Comparison of ENCODE assay signal across 12 cellular contexts in genomic region chr1:13754510-13755103, GRCh38. TPM values are rescaled to one million over a fixed set of nuclear protein-coding genes. Genes with fewer than 3 reads are reported as not detected.
DNase-seq lines count a peak whose midpoint lies in the region; ATAC-seq and TF ChIP-seq lines count a peak whose summit lies in the region.
"Had no signal": no experiment of that assay in that cellular context is flagged by ENCODE, and none has a peak within 500 bp of the region (broad histone marks: within the 10 kb centered on the region; RNA-seq: fewer than 3 reads in every experiment).

No MANE protein-coding gene starts in this region.

- H3K9me3 ChIP-seq in CD8-positive, alpha-beta memory T cell (ENCODE audit: low read length) = no peaks in the 10 kb centered on the region
- H3K9me3 ChIP-seq in esophagus muscularis mucosa (no peaks in the 10 kb centered on the region), trophoblast cell (ENCODE audit: insufficient read depth, low read depth, low read length) (no peaks in the 10 kb centered on the region)
- H3K9me3 ChIP-seq in effector memory CD4-positive, alpha-beta T cell (ENCODE audit: control insufficient read depth, low read length) = no peaks in the 10 kb centered on the region
- H3K9me3 ChIP-seq: ovary had no signal

- H3K14ac ChIP-seq in trophoblast cell (ENCODE audit: low read length) = no peak overlapping the region

- peaks cover 80 to 94% (median 91%) of the 10 kb centered on the region in 3 donors for H3K4me1 Mint-ChIP-seq in CD8-positive, alpha-beta memory T cell

- H4K91ac ChIP-seq in trophoblast cell (ENCODE audit: low read depth, low read length) = no peak overlapping the region

- 80% methylated on average over 6 of the region's 6 CpGs for WGBS in esophagus muscularis mucosa
- no CpG with 5 or more reads among the region's 6 CpGs for WGBS in trophoblast cell (ENCODE audit: extremely low coverage, insufficient coverage, insufficient read length)

- TF ChIP-seq CTCF in esophagus muscularis mucosa (IDR thresholded peaks at IDR 0.05) = no peak

- no peaks in the 10 kb centered on the region for H3K9me3 Mint-ChIP-seq in CD8-positive, alpha-beta memory T cell
- H3K9me3 Mint-ChIP-seq: stimulated activated naive CD8-positive, alpha-beta T cell treated with anti-CD3 and anti-CD28 coated beads, Interleukin-15, Interleukin-2, amounts not matched to agents 100 ng/mL and 50 ng/mL, for 24 hours had no signal

- H3K79me1 ChIP-seq in trophoblast cell (ENCODE audit: low read length) = peaks cover 5% of the 10 kb centered on the region

- H2AFZ ChIP-seq in trophoblast cell (ENCODE audit: insufficient read depth, low read length, poor library complexity) = no peak overlapping the region

- no peak for TF ChIP-seq POLR2A in esophagus muscularis mucosa (IDR thresholded peaks at IDR 0.05; ENCODE audit: low read depth)
- TF ChIP-seq POLR2A in erythroblast (IDR thresholded peaks at IDR 0.05; ENCODE audit: low read length) = no peak

- peak overlapping the region; percentile 99 for H3K4ac ChIP-seq in trophoblast cell (ENCODE audit: low read depth, low read length)

- TF ChIP-seq EP300 in esophagus muscularis mucosa (IDR thresholded peaks at IDR 0.05) = no peak

- no peaks in the 10 kb centered on the region for H3K27me3 ChIP-seq in CD8-positive, alpha-beta memory T cell (ENCODE audit: insufficient read depth, low read length, poor library complexity, severe bottlenecking)
- no peaks in the 10 kb centered on the region for H3K27me3 ChIP-seq in esophagus muscularis mucosa
- H3K27me3 ChIP-seq in trophoblast cell (ENCODE audit: insufficient read depth, low read length) = no peaks in the 10 kb centered on the region
- H3K27me3 ChIP-seq in effector memory CD4-positive, alpha-beta T cell (replicated peaks; ENCODE audit: control insufficient read depth, insufficient read depth, low read length, poor library complexity, severe bottlenecking) = no peaks in the 10 kb centered on the region
- H3K27me3 ChIP-seq: ovary had no signal

- no peaks in the 10 kb centered on the region for H3K36me3 ChIP-seq in CD8-positive, alpha-beta memory T cell (ENCODE audit: insufficient read depth, low read length)
- H3K36me3 ChIP-seq in esophagus muscularis mucosa (no peaks in the 10 kb centered on the region), trophoblast cell (ENCODE audit: control insufficient read depth in 1 of 2, insufficient read depth in 2 of 2, low read length in 2 of 2) (peaks cover 5% of the 10 kb centered on the region in 2 experiments)
- no peaks in the 10 kb centered on the region for H3K36me3 ChIP-seq in effector memory CD4-positive, alpha-beta T cell (ENCODE audit: control insufficient read depth, insufficient read depth, low read length)
- H3K36me3 ChIP-seq: ovary had no signal

- no peak overlapping the region for H3K4me2 ChIP-seq in trophoblast cell (ENCODE audit: low read length)

- peaks cover 18% of the 10 kb centered on the region for H3K79me2 ChIP-seq in trophoblast cell (ENCODE audit: control insufficient read depth, insufficient read depth, low read length, poor library complexity)

- no peak for ATAC-seq in GM18520 (IDR thresholded peaks at IDR 0.05; ENCODE audit: unreplicated experiment)

- H3K36me3 Mint-ChIP-seq in CD8-positive, alpha-beta memory T cell = peaks cover 0 to 53% (median 5%) of the 10 kb centered on the region in 3 donors

- CTCF ChIA-PET in CD8-positive, alpha-beta memory T cell (lab: Charles Lee) = no interaction called here

- H3K27ac ChIP-seq in CD8-positive, alpha-beta memory T cell (ENCODE audit: low read depth, low read length) = no peak overlapping the region
- no peak overlapping the region for H3K27ac ChIP-seq in esophagus muscularis mucosa (replicated peaks in 1 of 4)
- no peak overlapping the region for H3K27ac ChIP-seq in trophoblast cell (ENCODE audit: low read depth, low read length)
- no peak overlapping the region for H3K27ac ChIP-seq in effector memory CD4-positive, alpha-beta T cell (ENCODE audit: insufficient read depth, low read length, poor library complexity, severe bottlenecking)
- H3K27ac ChIP-seq: ovary had no signal

- H2BK120ac ChIP-seq in trophoblast cell (ENCODE audit: insufficient read depth, low read length, poor library complexity) = no peak overlapping the region

- POLR2A ChIA-PET in CD8-positive, alpha-beta memory T cell (lab: Charles Lee) = interaction anchor here (0.5 to 0.6 kb wide), 3 partner anchors 10 to 40 kb away, joined by 4 to 7 read pairs (median 7); no protein-coding TSS in a partner anchor

- H2BK12ac ChIP-seq in trophoblast cell (ENCODE audit: low read length) = peak overlapping the region; percentile 40

- no peak overlapping the region for H4K12ac ChIP-seq in trophoblast cell (ENCODE audit: low read depth, low read length)

- peaks cover 85% of the 10 kb centered on the region for H3K4me1 ChIP-seq in CD8-positive, alpha-beta memory T cell (ENCODE audit: insufficient read depth, low read length)
- peaks cover 61 to 96% (median 88%) of the 10 kb centered on the region in 4 donors for H3K4me1 ChIP-seq in esophagus muscularis mucosa
- H3K4me1 ChIP-seq in trophoblast cell (ENCODE audit: control insufficient read depth in 1 of 2, insufficient read depth in 2 of 2, low read length in 2 of 2) = peaks cover 2 to 6% of the 10 kb centered on the region in 2 experiments
- H3K4me1 ChIP-seq in effector memory CD4-positive, alpha-beta T cell (ENCODE audit: control insufficient read depth, insufficient read depth, low read length, poor library complexity, severe bottlenecking) = peaks cover 47% of the 10 kb centered on the region

- H2BK5ac ChIP-seq in trophoblast cell (ENCODE audit: low read depth, low read length, poor library complexity) = no peak overlapping the region

- H4K8ac ChIP-seq in trophoblast cell (ENCODE audit: low read depth, low read length) = no peak overlapping the region

- H2AK5ac ChIP-seq in trophoblast cell (ENCODE audit: low read length) = no peak overlapping the region

- H3K9ac ChIP-seq in trophoblast cell (ENCODE audit: low read length) = no peak overlapping the region

- H3K4me3 Mint-ChIP-seq in CD8-positive, alpha-beta memory T cell = peak overlapping the region; percentile 45 to 65 (median 54)
- H3K4me3 Mint-ChIP-seq: stimulated activated naive CD8-positive, alpha-beta T cell treated with anti-CD3 and anti-CD28 coated beads, Interleukin-15, Interleukin-2, amounts not matched to agents 100 ng/mL and 50 ng/mL, for 24 hours had no signal

- no peak for DNase-seq in CD8-positive, alpha-beta memory T cell
- peak; percentile 26 for DNase-seq in M059J (ENCODE audit: low read depth)
- peak; percentile 82 for DNase-seq in esophagus muscularis mucosa (ENCODE audit: extremely low spot score)
- no peak for DNase-seq in trophoblast cell
- no peak for DNase-seq in erythroblast (lab: John Stamatoyannopoulos, UW)
- no peak for DNase-seq in effector memory CD4-positive, alpha-beta T cell
- DNase-seq in activated gamma-delta T cell (lab: John Stamatoyannopoulos, UW) = no peak
- DNase-seq: activated CD4-positive, CD25-positive, alpha-beta regulatory T cell treated with anti-CD3 and anti-CD28 coated beads, Interleukin-2, amount 50 U/mL, for 72 hours; NCI-H510A; ovary had no signal

- H3K27ac Mint-ChIP-seq in CD8-positive, alpha-beta memory T cell = peak overlapping the region in 5 of 8 donors; percentile 19 to 87 (median 34)

- H3K18ac ChIP-seq in trophoblast cell (ENCODE audit: low read length) = no peak overlapping the region

- intact Hi-C loops in esophagus muscularis mucosa (cut with DNase I) = no loop called here

- H3K23ac ChIP-seq in trophoblast cell (ENCODE audit: low read length) = no peak overlapping the region

- no peak overlapping the region for H3K4me3 ChIP-seq in CD8-positive, alpha-beta memory T cell (ENCODE audit: low read length)
- H3K4me3 ChIP-seq in esophagus muscularis mucosa (no peak overlapping the region), trophoblast cell (ENCODE audit: low read depth, low read length) (no peak overlapping the region)
- no peak overlapping the region for H3K4me3 ChIP-seq in effector memory CD4-positive, alpha-beta T cell (ENCODE audit: insufficient read depth, low read depth, low read length, poor library complexity, severe bottlenecking)
- H3K4me3 ChIP-seq: ovary had no signal

- H3K27me3 Mint-ChIP-seq in CD8-positive, alpha-beta memory T cell = peaks cover 0 to 3% of the 10 kb centered on the region in 2 donors
- H3K27me3 Mint-ChIP-seq: stimulated activated naive CD8-positive, alpha-beta T cell treated with anti-CD3 and anti-CD28 coated beads, Interleukin-15, Interleukin-2, amounts not matched to agents 100 ng/mL and 50 ng/mL, for 24 hours had no signal

RNA-seq across cellular contexts. Expression of gene PRDM2, which starts 54.6 kb away (rescaled TPM):
- total RNA-seq in CD8-positive, alpha-beta memory T cell = 10 to 100 TPM; 67.9 to 70.1 TPM
- polyA plus RNA-seq in CD8-positive, alpha-beta memory T cell = 24.4 TPM
- total RNA-seq in M059J (2014; rRNA removed; shearing (Covaris generic)) = 9.2 and 11.3 TPM in 2 replicates
- total RNA-seq in esophagus muscularis mucosa = 10 to 100 TPM; 32.5 to 54.6 (median 44.2) TPM
- polyA plus RNA-seq in trophoblast cell (2013) = 23.8 TPM in 2 replicates

Comparison
In these comparisons a context has a peak if more than half of its experiments do, and no peak if none do; other contexts are left out.
1. DNase-seq: peak in M059J (single experiment) and esophagus muscularis mucosa (single experiment); none in CD8-positive, alpha-beta memory T cell (0 of 5), trophoblast cell (0 of 2), erythroblast (0 of 2), effector memory CD4-positive, alpha-beta T cell (0 of 3) and activated gamma-delta T cell (single experiment).